Comparison of ENCODE assay signal across 1 cellular context in the genomic region with DNA sequence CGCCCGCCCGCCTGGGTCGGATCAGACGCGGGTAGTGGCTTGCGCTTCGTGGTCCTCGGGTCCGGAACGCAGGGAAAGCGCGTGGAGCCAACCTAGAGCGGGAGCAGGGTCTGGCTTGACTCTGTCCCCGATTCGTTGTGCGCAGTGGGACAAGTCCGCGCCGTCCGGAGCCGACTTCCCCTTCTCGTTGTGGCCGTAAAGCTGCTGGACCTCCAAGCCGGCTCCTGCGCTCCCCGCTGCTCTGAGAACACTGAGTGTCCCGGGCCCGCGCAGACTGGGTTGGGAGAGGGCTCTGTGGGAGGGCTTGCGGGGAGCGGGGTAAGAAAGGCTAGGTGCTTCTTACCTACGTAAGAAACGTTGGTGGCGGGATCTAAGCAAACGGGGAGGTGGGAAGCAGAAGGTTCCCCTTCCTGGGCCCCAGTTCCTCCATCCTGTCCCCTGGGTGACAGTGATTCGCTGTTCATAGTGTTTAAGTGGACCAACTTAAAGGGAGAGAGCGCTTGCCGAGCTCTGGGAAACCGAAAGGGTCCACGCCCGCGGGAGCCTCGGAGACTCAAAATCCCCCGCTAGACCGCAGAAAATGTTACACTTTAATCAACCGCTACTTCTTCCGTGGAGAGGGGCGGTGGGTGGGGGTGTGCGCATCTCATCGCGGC.
TF ChIP-seq lines count a peak whose summit lies in the region.

No MANE protein-coding gene starts in this region.

TF ChIP-seq in H1, 55 proteins besides CTCF, POLR2A, EP300 and RAD21 (continued from another document):
- TF ChIP-seq, protein P1, sequence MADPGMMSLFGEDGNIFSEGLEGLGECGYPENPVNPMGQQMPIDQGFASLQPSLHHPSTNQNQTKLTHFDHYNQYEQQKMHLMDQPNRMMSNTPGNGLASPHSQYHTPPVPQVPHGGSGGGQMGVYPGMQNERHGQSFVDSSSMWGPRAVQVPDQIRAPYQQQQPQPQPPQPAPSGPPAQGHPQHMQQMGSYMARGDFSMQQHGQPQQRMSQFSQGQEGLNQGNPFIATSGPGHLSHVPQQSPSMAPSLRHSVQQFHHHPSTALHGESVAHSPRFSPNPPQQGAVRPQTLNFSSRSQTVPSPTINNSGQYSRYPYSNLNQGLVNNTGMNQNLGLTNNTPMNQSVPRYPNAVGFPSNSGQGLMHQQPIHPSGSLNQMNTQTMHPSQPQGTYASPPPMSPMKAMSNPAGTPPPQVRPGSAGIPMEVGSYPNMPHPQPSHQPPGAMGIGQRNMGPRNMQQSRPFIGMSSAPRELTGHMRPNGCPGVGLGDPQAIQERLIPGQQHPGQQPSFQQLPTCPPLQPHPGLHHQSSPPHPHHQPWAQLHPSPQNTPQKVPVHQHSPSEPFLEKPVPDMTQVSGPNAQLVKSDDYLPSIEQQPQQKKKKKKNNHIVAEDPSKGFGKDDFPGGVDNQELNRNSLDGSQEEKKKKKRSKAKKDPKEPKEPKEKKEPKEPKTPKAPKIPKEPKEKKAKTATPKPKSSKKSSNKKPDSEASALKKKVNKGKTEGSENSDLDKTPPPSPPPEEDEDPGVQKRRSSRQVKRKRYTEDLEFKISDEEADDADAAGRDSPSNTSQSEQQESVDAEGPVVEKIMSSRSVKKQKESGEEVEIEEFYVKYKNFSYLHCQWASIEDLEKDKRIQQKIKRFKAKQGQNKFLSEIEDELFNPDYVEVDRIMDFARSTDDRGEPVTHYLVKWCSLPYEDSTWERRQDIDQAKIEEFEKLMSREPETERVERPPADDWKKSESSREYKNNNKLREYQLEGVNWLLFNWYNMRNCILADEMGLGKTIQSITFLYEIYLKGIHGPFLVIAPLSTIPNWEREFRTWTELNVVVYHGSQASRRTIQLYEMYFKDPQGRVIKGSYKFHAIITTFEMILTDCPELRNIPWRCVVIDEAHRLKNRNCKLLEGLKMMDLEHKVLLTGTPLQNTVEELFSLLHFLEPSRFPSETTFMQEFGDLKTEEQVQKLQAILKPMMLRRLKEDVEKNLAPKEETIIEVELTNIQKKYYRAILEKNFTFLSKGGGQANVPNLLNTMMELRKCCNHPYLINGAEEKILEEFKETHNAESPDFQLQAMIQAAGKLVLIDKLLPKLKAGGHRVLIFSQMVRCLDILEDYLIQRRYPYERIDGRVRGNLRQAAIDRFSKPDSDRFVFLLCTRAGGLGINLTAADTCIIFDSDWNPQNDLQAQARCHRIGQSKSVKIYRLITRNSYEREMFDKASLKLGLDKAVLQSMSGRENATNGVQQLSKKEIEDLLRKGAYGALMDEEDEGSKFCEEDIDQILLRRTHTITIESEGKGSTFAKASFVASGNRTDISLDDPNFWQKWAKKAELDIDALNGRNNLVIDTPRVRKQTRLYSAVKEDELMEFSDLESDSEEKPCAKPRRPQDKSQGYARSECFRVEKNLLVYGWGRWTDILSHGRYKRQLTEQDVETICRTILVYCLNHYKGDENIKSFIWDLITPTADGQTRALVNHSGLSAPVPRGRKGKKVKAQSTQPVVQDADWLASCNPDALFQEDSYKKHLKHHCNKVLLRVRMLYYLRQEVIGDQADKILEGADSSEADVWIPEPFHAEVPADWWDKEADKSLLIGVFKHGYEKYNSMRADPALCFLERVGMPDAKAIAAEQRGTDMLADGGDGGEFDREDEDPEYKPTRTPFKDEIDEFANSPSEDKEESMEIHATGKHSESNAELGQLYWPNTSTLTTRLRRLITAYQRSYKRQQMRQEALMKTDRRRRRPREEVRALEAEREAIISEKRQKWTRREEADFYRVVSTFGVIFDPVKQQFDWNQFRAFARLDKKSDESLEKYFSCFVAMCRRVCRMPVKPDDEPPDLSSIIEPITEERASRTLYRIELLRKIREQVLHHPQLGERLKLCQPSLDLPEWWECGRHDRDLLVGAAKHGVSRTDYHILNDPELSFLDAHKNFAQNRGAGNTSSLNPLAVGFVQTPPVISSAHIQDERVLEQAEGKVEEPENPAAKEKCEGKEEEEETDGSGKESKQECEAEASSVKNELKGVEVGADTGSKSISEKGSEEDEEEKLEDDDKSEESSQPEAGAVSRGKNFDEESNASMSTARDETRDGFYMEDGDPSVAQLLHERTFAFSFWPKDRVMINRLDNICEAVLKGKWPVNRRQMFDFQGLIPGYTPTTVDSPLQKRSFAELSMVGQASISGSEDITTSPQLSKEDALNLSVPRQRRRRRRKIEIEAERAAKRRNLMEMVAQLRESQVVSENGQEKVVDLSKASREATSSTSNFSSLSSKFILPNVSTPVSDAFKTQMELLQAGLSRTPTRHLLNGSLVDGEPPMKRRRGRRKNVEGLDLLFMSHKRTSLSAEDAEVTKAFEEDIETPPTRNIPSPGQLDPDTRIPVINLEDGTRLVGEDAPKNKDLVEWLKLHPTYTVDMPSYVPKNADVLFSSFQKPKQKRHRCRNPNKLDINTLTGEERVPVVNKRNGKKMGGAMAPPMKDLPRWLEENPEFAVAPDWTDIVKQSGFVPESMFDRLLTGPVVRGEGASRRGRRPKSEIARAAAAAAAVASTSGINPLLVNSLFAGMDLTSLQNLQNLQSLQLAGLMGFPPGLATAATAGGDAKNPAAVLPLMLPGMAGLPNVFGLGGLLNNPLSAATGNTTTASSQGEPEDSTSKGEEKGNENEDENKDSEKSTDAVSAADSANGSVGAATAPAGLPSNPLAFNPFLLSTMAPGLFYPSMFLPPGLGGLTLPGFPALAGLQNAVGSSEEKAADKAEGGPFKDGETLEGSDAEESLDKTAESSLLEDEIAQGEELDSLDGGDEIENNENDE (IDR thresholded peaks at IDR 0.05; ENCODE audit: insufficient replicate concordance, low read length), result no peak
- TF ChIP-seq YY1 (IDR thresholded peaks at IDR 0.05; ENCODE audit: low read depth, low read length) (no peak), POU5F1 (IDR thresholded peaks at IDR 0.05; ENCODE audit: low read depth, low read length) (no peak)
